ENCODE assay signal across 11 cellular contexts in genomic region chr10:80509403-80510161, GRCh38. TPM values are rescaled to one million over a fixed set of nuclear protein-coding genes. Genes with fewer than 3 reads are reported as not detected.
DNase-seq lines count a peak whose midpoint lies in the region; ATAC-seq, FAIRE-seq and TF ChIP-seq lines count a peak whose summit lies in the region.
"Had no signal": no experiment of that assay in that cellular context is flagged by ENCODE, and none has a peak within 500 bp of the region (broad histone marks: within the 10 kb centered on the region; RNA-seq: fewer than 3 reads in every experiment).

No MANE protein-coding gene starts in this region.

- peak; percentile 33 for ATAC-seq in body of pancreas

- H3K4me3 ChIP-seq in body of pancreas, result no peak overlapping the region
- no peak overlapping the region for H3K4me3 ChIP-seq in kidney (ENCODE audit: low read length in 2 of 2)
- H3K4me3 ChIP-seq in subcutaneous abdominal adipose tissue (ENCODE audit: low read depth in 1 of 5, low read length in 5 of 5), result peak overlapping the region in 1 of 5 donors; percentile 17
- no peak overlapping the region for H3K4me3 ChIP-seq in hepatocyte

- H4K20me1 ChIP-seq in hepatocyte (ENCODE audit: insufficient read depth, poor library complexity, severe bottlenecking), result no peaks in the 10 kb centered on the region

- peaks cover 43% of the 10 kb centered on the region for H3K79me2 ChIP-seq in hepatocyte

- H3K27ac ChIP-seq in body of pancreas, result peak overlapping the region in 1 of 4 donors; percentile 32
- peak overlapping the region; percentile 71 to 75 for H3K27ac ChIP-seq in kidney (ENCODE audit: low read depth in 2 of 2, low read length in 2 of 2)
- H3K27ac ChIP-seq in subcutaneous abdominal adipose tissue (ENCODE audit: low read depth, low read length), result peak overlapping the region; percentile 92
- H3K27ac ChIP-seq in hepatocyte, result no peak overlapping the region
- H3K27ac ChIP-seq: 22Rv1, KMS-11, WERI-Rb-1 had no signal

- WGBS in body of pancreas, 2 donors, result 81 to 83% methylated on average over 14 to 17 of the region's 18 CpGs
- 79% methylated on average over 15 of the region's 18 CpGs for WGBS in hepatocyte (ENCODE audit: low lambda C conversion rate, missing lambda C conversion rate)

- intact Hi-C loops in body of pancreas (cut with DNase I) (no loop called here), kidney (cut with DNase I) (no loop called here)

- no peak for TF ChIP-seq POLR2A in body of pancreas (IDR thresholded peaks at IDR 0.05)

- peaks cover 0 to 23% of the 10 kb centered on the region in 2 donors for H3K36me3 ChIP-seq in body of pancreas (replicated peaks in 1 of 2; ENCODE audit: insufficient read depth in 1 of 2, low read depth in 2 of 2)
- H3K36me3 ChIP-seq in kidney (ENCODE audit: control insufficient read depth in 1 of 2, insufficient read depth in 2 of 2, low read length in 2 of 2), result peaks cover 24 to 44% of the 10 kb centered on the region in 2 donors
- H3K36me3 ChIP-seq in subcutaneous abdominal adipose tissue (ENCODE audit: control insufficient read depth in 5 of 5, insufficient read depth in 5 of 5, low read length in 5 of 5), result peaks cover 7 to 73% (median 70%) of the 10 kb centered on the region in 5 donors
- peaks cover 7% of the 10 kb centered on the region for H3K36me3 ChIP-seq in hepatocyte (replicated peaks; ENCODE audit: insufficient read depth, low read depth)

- peak overlapping the region; percentile 32 for H3K27ac Mint-ChIP-seq in T-helper 1 cell treated with Interleukin-12 subunit alpha and Interleukin-12 subunit beta and Interleukin-4 antibody, amounts not matched to agents 30 μg/mL and 1 μg/mL, for 36 hours

- DNase-seq in T-helper 1 cell (no peak), body of pancreas (peak in 2 of 4 donors; percentile 5 to 11), kidney (peak; percentile 77), hepatocyte (ENCODE audit: low spot score) (no peak), DMS79 treated with DMSO at 0.1 percent for 48 hours (lab: John Stamatoyannopoulos, UW) (no peak), NCI-H69 (lab: John Stamatoyannopoulos, UW) (no peak)
- DNase-seq: WERI-Rb-1 had no signal

- peaks cover 54% of the 10 kb centered on the region for H3K36me3 Mint-ChIP-seq in T-helper 1 cell treated with Interleukin-12 subunit alpha and Interleukin-12 subunit beta and Interleukin-4 antibody, amounts not matched to agents 30 μg/mL and 1 μg/mL, for 36 hours (ENCODE audit: low read depth)

- FAIRE-seq in kidney (lab: Jason Lieb, UNC), result no peak

- H3K4me1 ChIP-seq in body of pancreas, result peaks cover 17% of the 10 kb centered on the region
- H3K4me1 ChIP-seq in kidney (ENCODE audit: control insufficient read depth in 1 of 2, insufficient read depth in 1 of 2, low read depth in 1 of 2, low read length in 2 of 2), result peaks cover 11 to 22% of the 10 kb centered on the region in 2 donors
- H3K4me1 ChIP-seq in subcutaneous abdominal adipose tissue (ENCODE audit: control insufficient read depth in 5 of 5, insufficient read depth in 5 of 5, low read length in 5 of 5), result peaks cover 19 to 76% (median 58%) of the 10 kb centered on the region in 5 donors
- H3K4me1 ChIP-seq in hepatocyte (ENCODE audit: insufficient read depth), result peaks cover 28% of the 10 kb centered on the region

- no peaks in the 10 kb centered on the region for H3K27me3 Mint-ChIP-seq in T-helper 1 cell treated with Interleukin-12 subunit alpha and Interleukin-12 subunit beta and Interleukin-4 antibody, amounts not matched to agents 30 μg/mL and 1 μg/mL, for 36 hours (ENCODE audit: low read depth)

- H3K9me3 ChIP-seq in body of pancreas (no peaks in the 10 kb centered on the region), kidney (ENCODE audit: control insufficient read depth in 1 of 2, low read length in 2 of 2) (no peaks in the 10 kb centered on the region), subcutaneous abdominal adipose tissue (ENCODE audit: control insufficient read depth in 5 of 5, low read length in 5 of 5) (no peaks in the 10 kb centered on the region), hepatocyte (ENCODE audit: low read depth) (no peaks in the 10 kb centered on the region)

- no peak overlapping the region for H3K4me2 ChIP-seq in hepatocyte
- H3K4me2 ChIP-seq: KMS-11 had no signal

- H3K4me3 Mint-ChIP-seq in T-helper 1 cell treated with Interleukin-12 subunit alpha and Interleukin-12 subunit beta and Interleukin-4 antibody, amounts not matched to agents 30 μg/mL and 1 μg/mL, for 36 hours, result no peak overlapping the region

- H3K4me1 Mint-ChIP-seq in T-helper 1 cell treated with Interleukin-12 subunit alpha and Interleukin-12 subunit beta and Interleukin-4 antibody, amounts not matched to agents 30 μg/mL and 1 μg/mL, for 36 hours (ENCODE audit: low read depth), result peaks cover 43% of the 10 kb centered on the region

- H3K9me2 ChIP-seq in hepatocyte (replicated peaks; ENCODE audit: insufficient read depth), result no peaks in the 10 kb centered on the region

- H3K9me3 Mint-ChIP-seq in T-helper 1 cell treated with Interleukin-12 subunit alpha and Interleukin-12 subunit beta and Interleukin-4 antibody, amounts not matched to agents 30 μg/mL and 1 μg/mL, for 36 hours, result no peaks in the 10 kb centered on the region

- TF ChIP-seq CTCF in body of pancreas (IDR thresholded peaks at IDR 0.05), result no peak
- no peak for TF ChIP-seq CTCF in kidney (IDR thresholded peaks at IDR 0.05; ENCODE audit: borderline replicate concordance, extremely low read depth, insufficient read depth)
- TF ChIP-seq CTCF in hepatocyte (IDR thresholded peaks at IDR 0.05; ENCODE audit: poor library complexity), result no peak

- no peak overlapping the region for H2AFZ ChIP-seq in hepatocyte

- H3K27me3 ChIP-seq in body of pancreas (no peaks in the 10 kb centered on the region), subcutaneous abdominal adipose tissue (ENCODE audit: control insufficient read depth in 5 of 5, insufficient read depth in 4 of 5, low read length in 5 of 5) (no peaks in the 10 kb centered on the region), hepatocyte (no peaks in the 10 kb centered on the region)

- H3K9ac ChIP-seq in kidney (ENCODE audit: low read length in 2 of 2) (no peak overlapping the region), subcutaneous abdominal adipose tissue (ENCODE audit: low read length in 5 of 5) (peak overlapping the region in 4 of 5 donors; percentile 15 to 63 (median 54))
- H3K9ac ChIP-seq: KMS-11 had no signal

RNA-seq across cellular contexts. Expression of gene SH2D4B, which starts 28.1 kb away (rescaled TPM):
- total RNA-seq in body of pancreas (under 1 TPM in 1 of 2 donors, not detected in 1; 0.33 TPM), kidney (0.09 TPM), hepatocyte (not detected in 2 replicates)
- polyA plus RNA-seq in kidney (ENCODE audit: insufficient read depth, low read depth, low replicate concordance) (not detected), hepatocyte (not detected in 2 replicates)

RNA-seq across cellular contexts. Expression of gene TSPAN14, which starts 55.5 kb away (rescaled TPM):
- 10 to 100 TPM; 22.3 to 63.0 TPM for total RNA-seq in body of pancreas
- 183 TPM for total RNA-seq in kidney
- polyA plus RNA-seq in kidney (ENCODE audit: insufficient read depth, low read depth, low replicate concordance), result 36.8 TPM
- 55.1 and 65.9 TPM in 2 replicates for total RNA-seq in hepatocyte
- 90.4 and 104 TPM in 2 replicates for polyA plus RNA-seq in hepatocyte

Comparison
In these comparisons a context has a peak if more than half of its experiments do, and no peak if none do; other contexts are left out.
1. H3K9ac ChIP-seq: peak in subcutaneous abdominal adipose tissue (4 of 5); none in kidney (0 of 2).